Comparison of ENCODE assay signal across 9 cellular contexts in the genomic region with DNA sequence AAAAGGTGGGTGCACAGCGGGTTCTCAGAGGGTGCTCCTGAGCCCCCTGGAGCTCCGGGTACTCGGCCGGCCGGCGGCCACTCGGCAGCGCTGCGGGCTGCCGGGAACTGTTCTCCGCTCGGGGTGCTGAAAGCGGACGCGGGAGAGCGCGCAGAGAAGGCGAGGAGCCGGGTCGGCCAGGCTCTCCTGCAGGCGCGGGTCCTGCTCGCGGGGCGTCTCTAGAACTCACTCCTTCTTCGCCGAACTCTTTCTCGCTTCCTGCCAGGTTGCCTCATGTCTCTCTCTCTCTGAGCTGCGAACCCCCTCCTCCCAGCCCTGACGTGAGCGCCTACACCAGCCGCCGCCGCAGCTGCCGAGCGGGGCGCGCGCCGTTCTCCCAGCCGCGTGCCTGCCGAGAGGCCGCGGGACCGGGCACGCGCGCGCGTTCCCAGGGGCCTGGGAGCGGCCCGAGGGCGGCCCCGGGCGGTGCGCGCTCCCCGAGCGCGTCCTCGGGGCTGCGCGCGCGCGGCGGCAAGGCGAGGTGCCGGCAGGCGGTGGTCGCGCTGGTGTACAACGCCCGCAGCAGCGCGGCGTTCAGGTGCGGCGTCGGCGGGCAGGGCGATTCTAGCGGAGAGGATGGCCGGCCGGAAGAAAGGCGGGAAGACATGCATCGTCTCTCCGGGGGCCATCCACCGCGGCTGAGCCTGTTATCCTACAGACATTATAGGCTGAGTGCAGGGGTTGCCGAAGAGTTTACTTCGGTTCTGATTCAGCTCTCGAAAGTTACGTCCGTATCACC. TPM values are rescaled to one million over a fixed set of nuclear protein-coding genes. Genes with fewer than 3 reads are reported as not detected.
A peak's percentile ranks its signal among the peaks of the same experiment; 100 is the strongest.
DNase-seq lines count a peak whose midpoint lies in the region; ATAC-seq, FAIRE-seq and TF ChIP-seq lines count a peak whose summit lies in the region.
"Had no signal": no experiment of that assay in that cellular context is flagged by ENCODE, and none has a peak within 500 bp of the region (broad histone marks: within the 10 kb centered on the region; RNA-seq: fewer than 3 reads in every experiment).

Gene PEX5L (minus strand): TSS at position 260 of the 778 bp plus-strand sequence. CDS start 338 bp downstream, outside the sequence.

- H4K20me1 ChIP-seq in HepG2 (ENCODE audit: insufficient read depth, low read length), result no peaks in the 10 kb centered on the region

- H3K27ac ChIP-seq in HUES64 (ENCODE audit: low read depth, low read length) (peak within 1 kb of the TSS; percentile 57; the same call in 1 of the 2 replicates), HepG2 (ENCODE audit: extremely low read length, insufficient read depth, low read length) (no peak within 1 kb of the TSS)
- H3K27ac ChIP-seq: VCaP had no signal

- in situ Hi-C loops in HepG2 (cut with HindIII; ENCODE audit: extremely low pct_ligation_motif_present, low pct_unique_long_range_greater_than_20kb), result no loop called here

- H3K27me3 ChIP-seq in HUES64 (ENCODE audit: insufficient read depth, low read length), result peaks cover 60% of the 10 kb centered on the region
- peaks cover 15% of the 10 kb centered on the region for H3K27me3 ChIP-seq in bronchial epithelial cell (ENCODE audit: control insufficient read depth, insufficient read depth, low read length)
- H3K27me3 ChIP-seq in HepG2 (ENCODE audit: control insufficient read depth in 1 of 2, insufficient read depth in 2 of 2, low read length in 2 of 2), result peaks cover 0 to 11% of the 10 kb centered on the region in 2 experiments; a peak in 2 of 5 replicates

- no peaks in the 10 kb centered on the region for H3K79me2 ChIP-seq in HepG2 (ENCODE audit: insufficient read depth, low read length)

- H3K4me3 Mint-ChIP-seq in stimulated activated effector memory CD8-positive, alpha-beta T cell treated with anti-CD3 and anti-CD28 coated beads, Interleukin-12 subunit alpha, Interleukin-12 subunit beta, amount 100 ng/mL, for 72 hours, result peak within 1 kb of the TSS; percentile 36

- WGBS in HUES64, result under 1% methylated on average over 96 of the region's 96 CpGs
- 35% methylated on average over 37 of the region's 96 CpGs for WGBS in HepG2 (ENCODE audit: low lambda C conversion rate)

- peak within 1 kb of the TSS; percentile 66 for H3K4me3 ChIP-seq in HUES64 (ENCODE audit: low read length)
- H3K4me3 ChIP-seq in bronchial epithelial cell (ENCODE audit: low read depth, low read length), result peak within 1 kb of the TSS; percentile 29
- peak within 1 kb of the TSS in 1 of 3 experiments; percentile 40; a peak in 1 of 6 replicates for H3K4me3 ChIP-seq in HepG2 (replicated peaks in 1 of 3; ENCODE audit: insufficient read depth in 1 of 3, low read depth in 2 of 3, low read length in 3 of 3)

- TF ChIP-seq POLR2A in HepG2 (IDR thresholded peaks at IDR 0.05; ENCODE audit: insufficient read depth in 1 of 2, low read depth in 2 of 2, low read length in 2 of 2), result no peak

- no peak within 1 kb of the TSS for H3K27ac Mint-ChIP-seq in stimulated activated effector memory CD8-positive, alpha-beta T cell treated with anti-CD3 and anti-CD28 coated beads, Interleukin-12 subunit alpha, Interleukin-12 subunit beta, amount 100 ng/mL, for 72 hours

- H3K9me3 ChIP-seq in HUES64 (ENCODE audit: insufficient read depth, low read depth, low read length) (no peaks in the 10 kb centered on the region), HepG2 (ENCODE audit: low read length) (no peaks in the 10 kb centered on the region)

- H3K9ac ChIP-seq in HUES64 (ENCODE audit: low read depth, low read length) (peak within 1 kb of the TSS; percentile 62), HepG2 (ENCODE audit: insufficient read depth, low read depth, low read length) (no peak within 1 kb of the TSS)

- no peaks in the 10 kb centered on the region for H3K9me3 Mint-ChIP-seq in stimulated activated effector memory CD8-positive, alpha-beta T cell treated with anti-CD3 and anti-CD28 coated beads, Interleukin-12 subunit alpha, Interleukin-12 subunit beta, amount 100 ng/mL, for 72 hours

- CTCF ChIA-PET in HepG2 (lab: Yijun Ruan, JAX; ENCODE audit: low intra/inter-chr PET ratio, low total read pairs), result no interaction called here

- no peak for TF ChIP-seq EP300 in HepG2 (IDR thresholded peaks at IDR 0.05; ENCODE audit: low read depth in 2 of 2, low read length in 2 of 2)
- no peak for TF ChIP-seq EP300 in HepG2 (CRISPR knock-in tag; IDR thresholded peaks at IDR 0.05; ENCODE audit: borderline replicate concordance)

- no peak for TF ChIP-seq RAD21 in HepG2 (CRISPR knock-in tag; IDR thresholded peaks at IDR 0.05)

- H3K36me3 ChIP-seq in HUES64 (ENCODE audit: insufficient read depth, low read length), result no peaks in the 10 kb centered on the region
- no peaks in the 10 kb centered on the region for H3K36me3 ChIP-seq in bronchial epithelial cell (ENCODE audit: control insufficient read depth, insufficient read depth, low read length)
- H3K36me3 ChIP-seq in HepG2 (replicated peaks in 1 of 2; ENCODE audit: control insufficient read depth in 1 of 2, insufficient read depth in 2 of 2, low read length in 2 of 2), result no peaks in the 10 kb centered on the region

- POLR2A ChIA-PET in HepG2 (lab: Yijun Ruan, JAX), result no interaction called here

- peak; percentile 18 for DNase-seq in EH (ENCODE audit: low read depth)
- peak; percentile 13 for DNase-seq in RPMI7951 (ENCODE audit: low read depth)
- DNase-seq in bronchial epithelial cell (ENCODE audit: low read depth), result peak; percentile 17
- DNase-seq in HepG2 (ENCODE audit: low spot score), result peak; percentile 2
- peak; percentile 13 to 72 for DNase-seq in stimulated activated effector memory CD8-positive, alpha-beta T cell treated with anti-CD3 and anti-CD28 coated beads, Interleukin-12 subunit alpha, Interleukin-12 subunit beta, amount 100 ng/mL, for 72 hours (ENCODE audit: low spot score in 2 of 2)
- no peak for DNase-seq in LoVo (ENCODE audit: low spot score)

- FAIRE-seq in bronchial epithelial cell (lab: Jason Lieb, UNC) (no peak), HepG2 (lab: Jason Lieb, UNC) (no peak)

- peaks cover 18% of the 10 kb centered on the region for H3K4me1 ChIP-seq in HUES64 (ENCODE audit: insufficient read depth, low read length)
- H3K4me1 ChIP-seq in HepG2 (ENCODE audit: insufficient read depth, low read length), result no peaks in the 10 kb centered on the region

- BruUV-seq in HepG2 (replicated peaks; lab: Mats Ljungman, UMichigan), result no TSS peak

- H2AFZ ChIP-seq in HepG2 (ENCODE audit: low read length), result no peak within 1 kb of the TSS

- H3K4me2 ChIP-seq in HepG2 (ENCODE audit: low read depth, low read length), result 0 out of 2 replicates have a peak within 1 kb of the TSS, but pooled peaks have one; percentile 27

- no peaks in the 10 kb centered on the region for H3K36me3 Mint-ChIP-seq in stimulated activated effector memory CD8-positive, alpha-beta T cell treated with anti-CD3 and anti-CD28 coated beads, Interleukin-12 subunit alpha, Interleukin-12 subunit beta, amount 100 ng/mL, for 72 hours

- intact Hi-C loops in HepG2 (cut with micrococcal nuclease; ENCODE audit: unreplicated experiment), result no loop called here

- TF ChIP-seq CTCF in bronchial epithelial cell (IDR thresholded peaks at IDR 0.05; ENCODE audit: insufficient read depth, low read length, severe bottlenecking) (no peak), HepG2 (CRISPR knock-in tag; IDR thresholded peaks at IDR 0.05) (no peak)

- ATAC-seq in GM21526 (IDR thresholded peaks at IDR 0.05; ENCODE audit: low FRiP score, unreplicated experiment), result peak; percentile 88
- ATAC-seq in HepG2, result peak; percentile 99
- ATAC-seq in stimulated activated effector memory CD8-positive, alpha-beta T cell treated with anti-CD3 and anti-CD28 coated beads, Interleukin-12 subunit alpha, Interleukin-12 subunit beta, amount 100 ng/mL, for 72 hours, result peak; percentile 69

- peaks cover 5% of the 10 kb centered on the region for H3K4me1 Mint-ChIP-seq in stimulated activated effector memory CD8-positive, alpha-beta T cell treated with anti-CD3 and anti-CD28 coated beads, Interleukin-12 subunit alpha, Interleukin-12 subunit beta, amount 100 ng/mL, for 72 hours

RNA-seq across cellular contexts. Expression of gene PEX5L, which starts in this region (rescaled TPM):
- polyA plus RNA-seq in HUES64 (2013, experiment 1 of 2), result 0.90 TPM
- 1.0 TPM for polyA plus RNA-seq in HUES64 (2013, experiment 2 of 2)
- not detected in 2 replicates for total RNA-seq in RPMI7951 (2014; rRNA removed; shearing (Covaris generic))
- total RNA-seq in bronchial epithelial cell (under 0.01 TPM in 2 replicates), HepG2 (2016; rRNA removed; fragmentation: Illumina TruSeq; extraction: Trizol) (not detected in 2 replicates)
- total RNA-seq in HepG2 (2016; cell fraction: cytosol; rRNA removed; fragmentation: Illumina TruSeq; extraction: Trizol; ENCODE audit: low read depth), result not detected in 2 replicates
- not detected in 2 replicates for total RNA-seq in HepG2 (2016; cell fraction: insoluble cytoplasmic fraction; rRNA removed; fragmentation: Illumina TruSeq; extraction: Trizol)
- not detected in 2 replicates for total RNA-seq in HepG2 (2016; cell fraction: membrane; rRNA removed; fragmentation: Illumina TruSeq; extraction: Trizol)
- total RNA-seq in HepG2 (2016; cell fraction: nucleus; rRNA removed; fragmentation: Illumina TruSeq; extraction: Trizol), result not detected in 2 replicates
- not detected in 2 replicates for polyA plus RNA-seq in HepG2 (2011; rRNA removed)
- not detected in 2 replicates for polyA plus RNA-seq in HepG2 (2011; cell fraction: cytosol; rRNA removed)
- not detected in 2 replicates for polyA plus RNA-seq in HepG2 (2011; cell fraction: nucleus; rRNA removed)
- polyA plus RNA-seq in HepG2 (2012), result 0.21 and 0.28 TPM in 2 replicates
- polyA plus RNA-seq in HepG2 (2016; cell fraction: cytosol; fragmentation: Illumina TruSeq; extraction: Trizol; ENCODE audit: low read depth), result not detected in 2 replicates
- polyA plus RNA-seq in HepG2 (2016; cell fraction: insoluble cytoplasmic fraction; fragmentation: Illumina TruSeq; extraction: Trizol; ENCODE audit: low read depth), result not detected in 2 replicates
- not detected in 2 replicates for polyA plus RNA-seq in HepG2 (2016; cell fraction: membrane; fragmentation: Illumina TruSeq; extraction: Trizol; ENCODE audit: low read depth)
- not detected in 2 replicates for polyA plus RNA-seq in HepG2 (2016; cell fraction: nucleus; fragmentation: Illumina TruSeq; extraction: Trizol; ENCODE audit: insufficient read depth, low read depth)
- polyA minus RNA-seq in HepG2 (2011; rRNA and poly(A)+ RNA removed; ENCODE audit: low replicate concordance), result not detected in 2 replicates
- not detected in 2 replicates for polyA minus RNA-seq in HepG2 (2011; cell fraction: cytosol; rRNA and poly(A)+ RNA removed)
- under 0.01 and 0.12 TPM in 2 replicates for polyA minus RNA-seq in HepG2 (2011; cell fraction: nucleus; rRNA and poly(A)+ RNA removed)

Comparison
In these comparisons a context has a peak if more than half of its experiments do, and no peak if none do; other contexts are left out.
1. Peak in DNase-seq in RPMI7951; RNA of the gene not detected or under 1 TPM.
2. Peak in DNase-seq and H3K4me3 ChIP-seq in bronchial epithelial cell; RNA of the gene not detected or under 1 TPM.
3. Peak in DNase-seq, ATAC-seq and H3K4me2 ChIP-seq in HepG2; RNA of the gene not detected or under 1 TPM.